16 cellular contexts compared by ENCODE assay signal in the genomic region with DNA sequence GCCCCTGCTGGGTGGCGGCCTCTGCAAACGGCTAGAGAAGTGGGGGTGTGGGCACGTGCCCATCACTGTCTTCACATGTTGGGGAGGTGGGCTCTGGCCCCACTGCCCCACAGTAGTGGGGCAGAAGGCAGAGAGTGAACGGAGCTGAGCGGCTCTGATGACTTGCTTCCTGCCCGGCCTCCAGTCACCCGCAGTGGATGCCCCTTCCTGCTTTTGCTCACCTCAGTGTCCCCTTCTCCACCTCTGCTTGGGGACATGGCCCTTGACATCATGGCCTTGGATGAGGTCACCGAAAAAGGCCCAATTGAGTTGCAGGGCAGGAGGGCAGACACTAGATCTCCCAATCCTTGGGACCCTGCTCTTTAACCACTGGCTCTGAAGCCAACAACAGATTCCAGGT. TPM values are rescaled to one million over a fixed set of nuclear protein-coding genes. Genes with fewer than 3 reads are reported as not detected.
A peak's percentile ranks its signal among the peaks of the same experiment; 100 is the strongest.
DNase-seq lines count a peak whose midpoint lies in the region; ATAC-seq and TF ChIP-seq lines count a peak whose summit lies in the region.
"Had no signal": no experiment of that assay in that cellular context is flagged by ENCODE, and none has a peak within 500 bp of the region (broad histone marks: within the 10 kb centered on the region; RNA-seq: fewer than 3 reads in every experiment).

No MANE protein-coding gene starts in this region.

- no peak overlapping the region for H3K4me3 Mint-ChIP-seq in stimulated activated naive B cell treated with anti-CD40 and anti-IgM and Interleukin-4, amounts not matched to agents 10 μg/mL and 1 μg/mL and 100 μg/mL, for 72 hours

- H3K9me3 Mint-ChIP-seq in stimulated activated naive B cell treated with anti-CD40 and anti-IgM and Interleukin-4, amounts not matched to agents 10 μg/mL and 1 μg/mL and 100 μg/mL, for 72 hours: no peaks in the 10 kb centered on the region
- H3K9me3 Mint-ChIP-seq: CD14-positive monocyte had no signal

- H3K27ac ChIP-seq in Peyer's patch: peak overlapping the region in 3 of 4 donors; percentile 46 to 96 (median 93)
- H3K27ac ChIP-seq in WERI-Rb-1: peak overlapping the region; percentile 14; the same call in 1 of the 2 replicates
- H3K27ac ChIP-seq in duodenal mucosa (ENCODE audit: low read depth, low read length): peak overlapping the region; percentile 22
- no peak overlapping the region for H3K27ac ChIP-seq in hepatocyte
- H3K27ac ChIP-seq: RWPE1 had no signal

- no peak overlapping the region for H2AFZ ChIP-seq in hepatocyte

- H3K9ac ChIP-seq in duodenal mucosa (ENCODE audit: low read depth in 1 of 2, low read length in 2 of 2): peak overlapping the region in 1 of 2 donors; percentile 48

- H3K4me2 ChIP-seq in hepatocyte: no peak overlapping the region

- H3K79me2 ChIP-seq in hepatocyte: no peaks in the 10 kb centered on the region

- H3K27me3 Mint-ChIP-seq in stimulated activated naive B cell treated with anti-CD40 and anti-IgM and Interleukin-4, amounts not matched to agents 10 μg/mL and 1 μg/mL and 100 μg/mL, for 72 hours: peaks cover 17 to 60% of the 10 kb centered on the region in 2 donors

- H3K9me2 ChIP-seq in hepatocyte (replicated peaks; ENCODE audit: insufficient read depth): no peaks in the 10 kb centered on the region

- H3K4me3 ChIP-seq in Peyer's patch (no peak overlapping the region), WERI-Rb-1 (ENCODE audit: low read depth, low read length) (no peak overlapping the region), duodenal mucosa (ENCODE audit: low read depth in 1 of 2, low read length in 2 of 2) (no peak overlapping the region), hepatocyte (no peak overlapping the region)

- H3K4me1 ChIP-seq in Peyer's patch (peaks cover 0 to 60% (median 2%) of the 10 kb centered on the region in 4 donors), duodenal mucosa (ENCODE audit: control insufficient read depth in 1 of 2, insufficient read depth in 2 of 2, low read length in 2 of 2) (peaks cover 86 to 87% of the 10 kb centered on the region in 2 donors), hepatocyte (ENCODE audit: insufficient read depth) (peaks cover 34% of the 10 kb centered on the region)

- H3K27me3 ChIP-seq in Peyer's patch (no peaks in the 10 kb centered on the region), WERI-Rb-1 (ENCODE audit: insufficient read depth, low read depth, severe bottlenecking) (no peaks in the 10 kb centered on the region), duodenal mucosa (ENCODE audit: control insufficient read depth in 1 of 2, insufficient read depth in 2 of 2, low read length in 2 of 2) (no peaks in the 10 kb centered on the region), hepatocyte (no peaks in the 10 kb centered on the region)

- TF ChIP-seq CTCF in Peyer's patch (IDR thresholded peaks at IDR 0.05): no peak
- TF ChIP-seq CTCF in WERI-Rb-1 (IDR thresholded peaks at IDR 0.05; ENCODE audit: low read depth, low read length): no peak
- no peak for TF ChIP-seq CTCF in hepatocyte (IDR thresholded peaks at IDR 0.05; ENCODE audit: poor library complexity)

- H3K36me3 ChIP-seq in Peyer's patch (peaks cover 0 to 35% (median 0%) of the 10 kb centered on the region in 3 donors), WERI-Rb-1 (no peaks in the 10 kb centered on the region), duodenal mucosa (ENCODE audit: control insufficient read depth in 1 of 2, insufficient read depth in 2 of 2, low read length in 2 of 2) (peaks cover 16 to 43% of the 10 kb centered on the region in 2 donors), hepatocyte (replicated peaks; ENCODE audit: insufficient read depth, low read depth) (no peaks in the 10 kb centered on the region)

- 94% methylated on average over 8 of the region's 8 CpGs for WGBS in hepatocyte (ENCODE audit: low lambda C conversion rate, missing lambda C conversion rate)

- peak in 1 of 3 donors; percentile 48 for DNase-seq in Peyer's patch
- DNase-seq in WERI-Rb-1: no peak
- DNase-seq in stimulated activated naive B cell treated with anti-CD40 and anti-IgM and Interleukin-4, amounts not matched to agents 10 μg/mL and 1 μg/mL and 100 μg/mL, for 72 hours: no peak
- DNase-seq in hepatocyte (ENCODE audit: low spot score): no peak
- no peak for DNase-seq in NCI-H187 treated with DMSO at 0.1 percent for 48 hours (lab: John Stamatoyannopoulos, UW)
- no peak for DNase-seq in glomerular visceral epithelial cell (ENCODE audit: extremely low spot score)
- DNase-seq: ACHN, DMS 273 treated with DMSO at 0.1 percent for 48 hours, KG1, NCI-H1694 treated with DMSO at 0.1 percent for 48 hours, NCI-H226, SIG-M5 had no signal

- H4K20me1 ChIP-seq in hepatocyte (ENCODE audit: insufficient read depth, poor library complexity, severe bottlenecking): no peaks in the 10 kb centered on the region

- H3K36me3 Mint-ChIP-seq in stimulated activated naive B cell treated with anti-CD40 and anti-IgM and Interleukin-4, amounts not matched to agents 10 μg/mL and 1 μg/mL and 100 μg/mL, for 72 hours: peaks cover 6 to 24% of the 10 kb centered on the region in 2 donors

- no peak for TF ChIP-seq POLR2A in Peyer's patch (IDR thresholded peaks at IDR 0.05)

- H3K9me3 ChIP-seq in Peyer's patch (no peaks in the 10 kb centered on the region), WERI-Rb-1 (ENCODE audit: severe bottlenecking) (peaks cover 1% of the 10 kb centered on the region), duodenal mucosa (ENCODE audit: control insufficient read depth in 1 of 2, low read length in 2 of 2) (no peaks in the 10 kb centered on the region), hepatocyte (ENCODE audit: low read depth) (no peaks in the 10 kb centered on the region)

- no peak for ATAC-seq in stimulated activated naive B cell treated with anti-CD40 and anti-IgM and Interleukin-4, amounts not matched to agents 10 μg/mL and 1 μg/mL and 100 μg/mL, for 72 hours (replicated peaks)

- H3K27ac Mint-ChIP-seq in stimulated activated naive B cell treated with anti-CD40 and anti-IgM and Interleukin-4, amounts not matched to agents 10 μg/mL and 1 μg/mL and 100 μg/mL, for 72 hours: peak overlapping the region; percentile 51

- peaks cover 5 to 8% of the 10 kb centered on the region in 2 donors for H3K4me1 Mint-ChIP-seq in stimulated activated naive B cell treated with anti-CD40 and anti-IgM and Interleukin-4, amounts not matched to agents 10 μg/mL and 1 μg/mL and 100 μg/mL, for 72 hours

RNA-seq across cellular contexts. Expression of a gene that starts 40.1 kb away (rescaled TPM):
- 100 to 1,000 TPM in 3 of 4 donors, 10 to 100 TPM in 1; 10.7 to 150 (median 115) TPM for total RNA-seq in Peyer's patch
- total RNA-seq in hepatocyte: 11.4 and 11.6 TPM in 2 replicates
- 6.6 and 10.7 TPM in 2 replicates for polyA plus RNA-seq in hepatocyte
- total RNA-seq: G401 had no signal
- polyA plus RNA-seq: CD14-positive monocyte had no signal
